25 cellular contexts compared by ENCODE assay signal in the genomic region with DNA sequence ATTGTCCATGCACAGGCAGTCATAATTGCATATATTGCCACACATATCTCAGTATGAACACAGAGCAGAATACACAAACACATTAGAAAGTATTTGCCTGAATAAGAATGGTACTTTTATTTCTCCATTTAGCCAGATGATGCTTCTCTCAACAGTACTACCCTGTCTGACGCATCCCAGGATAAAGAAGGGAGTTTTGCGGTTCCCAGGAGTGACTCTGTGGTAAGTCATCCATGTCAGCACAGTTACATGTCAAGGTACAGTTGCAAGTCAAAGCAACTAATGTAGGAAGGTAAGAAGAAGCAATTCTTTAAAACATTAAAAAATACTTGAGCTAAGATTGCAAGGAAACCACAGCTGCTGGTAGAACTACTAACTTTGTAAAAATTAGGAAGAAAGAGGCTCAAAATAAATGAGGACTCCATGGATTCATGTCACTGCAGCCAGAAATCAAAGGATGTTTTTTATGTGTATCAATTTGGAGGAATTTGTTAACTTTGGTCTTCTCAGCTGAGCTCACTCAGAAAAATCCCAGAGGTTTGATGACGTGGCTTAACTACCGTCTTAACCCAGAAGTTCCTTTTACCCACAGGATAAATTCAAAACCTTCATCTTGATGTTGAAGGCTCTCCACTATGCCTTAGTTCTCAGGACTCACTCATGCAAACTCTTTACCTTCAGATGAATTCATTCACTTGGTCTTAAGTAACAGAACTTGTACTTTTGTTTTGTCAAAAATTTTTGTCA.
"Had no signal": no experiment of that assay in that cellular context is flagged by ENCODE, and none has a peak within 500 bp of the region (broad histone marks: within the 10 kb centered on the region; RNA-seq: fewer than 3 reads in every experiment).

No MANE protein-coding gene starts in this region.

- ATAC-seq: activated CD8-positive, alpha-beta T cell treated with anti-CD3 and anti-CD28 coated beads, Interleukin-2, amount 10 ng/mL, durations not matched to agents 7 days and 5 days; effector memory CD8-positive, alpha-beta T cell; mucosa of descending colon had no signal

- H3K9me3 Mint-ChIP-seq: activated T-cell treated with anti-CD3 and anti-CD28 coated beads, Interleukin-2, amount 50 U/mL, for 24 hours; activated T-helper 2 cell treated with anti-CD3 and anti-CD28 coated beads, Interferon-gamma antibody, Interleukin-2, Interleukin-4, amounts not matched to agents 10 μg/mL and 5 μg/mL and 100 μg/mL, durations not matched to agents 14 hours and 24 hours and 36 hours; neural crest cell had no signal

- H3K4me1 ChIP-seq: breast epithelium, sigmoid colon, testis, uterus had no signal

- H3K36me3 ChIP-seq: breast epithelium, sigmoid colon, uterus, WERI-Rb-1 had no signal

- H3K27ac Mint-ChIP-seq: activated CD8-positive, alpha-beta T cell treated with anti-CD3 and anti-CD28 coated beads, Interleukin-2, amount 10 ng/mL, durations not matched to agents 7 days and 5 days; activated naive CD8-positive, alpha-beta T cell; activated T-cell treated with anti-CD3 and anti-CD28 coated beads, Interleukin-2, amount 50 U/mL, for 24 hours; activated T-helper 2 cell treated with anti-CD3 and anti-CD28 coated beads, Interferon-gamma antibody, Interleukin-2, Interleukin-4, amounts not matched to agents 10 μg/mL and 5 μg/mL and 100 μg/mL, durations not matched to agents 14 hours and 24 hours and 36 hours; effector memory CD8-positive, alpha-beta T cell; immature natural killer cell had no signal

- H3K36me3 Mint-ChIP-seq: activated naive CD8-positive, alpha-beta T cell; immature natural killer cell had no signal

- H3K27ac ChIP-seq: breast epithelium, sigmoid colon, testis, uterus, WERI-Rb-1 had no signal

- H3K27me3 Mint-ChIP-seq: activated naive CD8-positive, alpha-beta T cell; activated T-cell treated with anti-CD3 and anti-CD28 coated beads, Interleukin-2, amount 50 U/mL, for 24 hours; central memory CD8-positive, alpha-beta T cell; effector memory CD8-positive, alpha-beta T cell had no signal

- H3K4me3 Mint-ChIP-seq: activated CD8-positive, alpha-beta T cell treated with anti-CD3 and anti-CD28 coated beads, Interleukin-2, amount 10 ng/mL, durations not matched to agents 7 days and 5 days; activated naive CD8-positive, alpha-beta T cell; activated T-cell treated with anti-CD3 and anti-CD28 coated beads, Interleukin-2, amount 50 U/mL, for 24 hours; central memory CD8-positive, alpha-beta T cell; effector memory CD8-positive, alpha-beta T cell; immature natural killer cell; neural crest cell had no signal

- H3K9me3 ChIP-seq: mucosa of descending colon, sigmoid colon, testis, uterus had no signal

- H3K4me3 ChIP-seq: breast epithelium, mucosa of descending colon, sigmoid colon, testis, uterus had no signal

- H3K4me1 Mint-ChIP-seq: central memory CD8-positive, alpha-beta T cell; immature natural killer cell had no signal

- DNase-seq: activated CD4-positive, alpha-beta T cell treated with anti-CD3 and anti-CD28 coated beads for 1 hour; activated CD4-positive, alpha-beta T cell treated with anti-CD3 and anti-CD28 coated beads, Interleukin-2, amount 50 U/mL, for 1 hour; activated CD8-positive, alpha-beta T cell treated with anti-CD3 and anti-CD28 coated beads, Interleukin-2, amount 10 ng/mL, durations not matched to agents 7 days and 5 days; activated naive CD4-positive, alpha-beta T cell; activated T-cell treated with anti-CD3 and anti-CD28 coated beads, Interleukin-2, amount 50 U/mL, for 24 hours; amniotic stem cell; effector memory CD8-positive, alpha-beta T cell; foreskin fibroblast; immature natural killer cell; mucosa of descending colon; posterior cingulate gyrus; sigmoid colon; stimulated activated CD4-positive, alpha-beta T cell treated with anti-CD3 and anti-CD28 coated beads, Interleukin-2, amount 100 ng/mL, for 48 hours; stimulated activated naive CD4-positive, alpha-beta T cell; SW 1271; T-helper 2 cell; testis; trophoblast cell; uterus; WERI-Rb-1 had no signal

- H3K27me3 ChIP-seq: breast epithelium, sigmoid colon, testis, uterus had no signal
